8 cellular contexts compared by ENCODE assay signal in the genomic region with DNA sequence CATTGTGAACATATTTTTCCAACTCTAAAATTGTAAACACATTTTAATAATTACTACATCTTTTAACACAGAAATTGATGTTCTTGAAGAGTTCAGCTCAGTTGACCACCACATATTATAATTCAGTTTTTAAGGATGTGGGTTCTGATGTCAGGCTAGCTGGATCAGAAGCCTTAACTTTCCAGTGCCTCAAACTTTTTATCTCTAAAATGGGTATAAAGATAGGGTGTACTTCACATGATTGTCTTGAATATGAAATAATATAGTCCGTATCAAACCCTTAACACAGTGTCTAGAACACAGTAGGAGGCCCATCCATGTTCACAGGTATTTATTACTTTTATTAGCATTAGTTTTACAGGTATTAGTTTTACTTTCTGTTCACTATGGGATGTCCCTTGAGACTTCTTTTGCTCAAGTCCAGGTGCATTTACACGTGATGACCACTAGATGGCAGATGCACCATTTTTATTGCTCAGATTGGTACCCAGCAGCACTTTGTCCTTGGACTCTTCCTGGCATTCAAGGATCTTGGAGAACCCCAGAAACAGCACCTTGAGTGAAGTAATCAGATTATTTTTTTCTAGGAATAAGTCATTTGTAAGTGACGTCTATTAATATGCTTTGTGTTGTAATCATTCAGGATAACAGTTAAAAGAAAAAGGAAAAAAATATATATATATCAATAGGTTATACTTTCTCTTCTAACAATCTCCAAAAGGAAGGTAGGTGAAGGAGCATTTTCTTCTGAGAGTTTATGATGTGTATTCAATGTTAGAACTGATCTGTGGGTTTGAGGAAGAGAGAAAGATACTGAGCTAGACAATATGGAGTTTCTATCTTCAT.
DNase-seq lines count a peak whose midpoint lies in the region; ATAC-seq and TF ChIP-seq lines count a peak whose summit lies in the region.

No MANE protein-coding gene starts in this region.

- H3K9me2 ChIP-seq in GM23338 (ENCODE audit: insufficient read depth), result no peaks in the 10 kb centered on the region

- TF ChIP-seq CTCF in GM23338 (conservative IDR thresholded peaks at IDR 0.05; ENCODE audit: low read depth in 2 of 2), result peak; percentile 89 to 92

- intact Hi-C loops in activated CD4-positive, alpha-beta memory T cell treated with anti-CD3 and anti-CD28 coated beads for 36 hours (cut with micrococcal nuclease), result loop anchor here (2.0 kb wide), 2 partner anchors 1574 to 1634 kb away; no protein-coding TSS in a partner anchor

- DNase-seq in stimulated activated CD4-positive, alpha-beta T cell treated with anti-CD3 and anti-CD28 coated beads, Interleukin-4, amount 100 ng/mL, for 24 hours, result peak; percentile 6
- no peak for DNase-seq in stimulated activated CD4-positive, alpha-beta T cell treated with anti-CD3 and anti-CD28 coated beads, Interleukin-1b, Interleukin-23, amount 100 ng/mL, for 48 hours
- DNase-seq in GM23338 (ENCODE audit: low spot score) (peak; percentile 72), RKO (ENCODE audit: low spot score) (peak; percentile 72), epidermal melanocyte (ENCODE audit: insufficient read length, low spot score) (peak; percentile 64), mucosa of gallbladder (ENCODE audit: low spot score) (peak; percentile 34)
- peak; percentile 32 for DNase-seq in Jurkat, Clone E6-1 (ENCODE audit: low read depth, low spot score)
- no peak for DNase-seq in activated CD4-positive, alpha-beta memory T cell treated with anti-CD3 and anti-CD28 coated beads for 36 hours

- no peaks in the 10 kb centered on the region for H3K27me3 ChIP-seq in GM23338 (ENCODE audit: insufficient read depth)

- no peaks in the 10 kb centered on the region for H3K27me3 Mint-ChIP-seq in GM23338 (ENCODE audit: insufficient read depth, low read depth, poor library complexity)
- peaks cover 3% of the 10 kb centered on the region for H3K27me3 Mint-ChIP-seq in activated CD4-positive, alpha-beta memory T cell treated with anti-CD3 and anti-CD28 coated beads for 36 hours

- H3K9me3 Mint-ChIP-seq in GM23338, result no peaks in the 10 kb centered on the region; the same call in 2 of the 3 replicates
- no peaks in the 10 kb centered on the region for H3K9me3 Mint-ChIP-seq in activated CD4-positive, alpha-beta memory T cell treated with anti-CD3 and anti-CD28 coated beads for 36 hours

- H3K27ac ChIP-seq in GM23338 (ENCODE audit: low read depth), result no peak overlapping the region

- POLR2A ChIA-PET in activated CD4-positive, alpha-beta memory T cell treated with anti-CD3 and anti-CD28 coated beads for 36 hours (lab: Charles Lee), result no interaction called here

- peak; percentile 65 for ATAC-seq in GM23338

- no peaks in the 10 kb centered on the region for H3F3A ChIP-seq in GM23338 (replicated peaks; ENCODE audit: low read depth)

- H3K4me1 Mint-ChIP-seq in GM23338, result no peaks in the 10 kb centered on the region
- no peaks in the 10 kb centered on the region for H3K4me1 Mint-ChIP-seq in activated CD4-positive, alpha-beta memory T cell treated with anti-CD3 and anti-CD28 coated beads for 36 hours (ENCODE audit: low read depth)

- no peak overlapping the region for H3K4me2 ChIP-seq in GM23338

- no peaks in the 10 kb centered on the region for H3K79me2 ChIP-seq in GM23338 (replicated peaks; ENCODE audit: insufficient read depth)

- H3K36me3 Mint-ChIP-seq in GM23338 (ENCODE audit: low read depth), result no peaks in the 10 kb centered on the region
- H3K36me3 Mint-ChIP-seq in activated CD4-positive, alpha-beta memory T cell treated with anti-CD3 and anti-CD28 coated beads for 36 hours, result no peaks in the 10 kb centered on the region

- no peaks in the 10 kb centered on the region for H3K4me1 ChIP-seq in GM23338 (ENCODE audit: insufficient read depth)

- no peak overlapping the region for H2AFZ ChIP-seq in GM23338

- H3K4me3 ChIP-seq in GM23338, result no peak overlapping the region
- no peak overlapping the region for H3K4me3 ChIP-seq in Jurkat, Clone E6-1 (ENCODE audit: low read length)

- no peaks in the 10 kb centered on the region for H3K36me3 ChIP-seq in GM23338 (ENCODE audit: insufficient read depth)

- no peak overlapping the region for H3K27ac Mint-ChIP-seq in GM23338
- H3K27ac Mint-ChIP-seq in activated CD4-positive, alpha-beta memory T cell treated with anti-CD3 and anti-CD28 coated beads for 36 hours, result no peak overlapping the region

- H3K4me3 Mint-ChIP-seq in GM23338, result no peak overlapping the region
- H3K4me3 Mint-ChIP-seq in activated CD4-positive, alpha-beta memory T cell treated with anti-CD3 and anti-CD28 coated beads for 36 hours, result no peak overlapping the region

- CTCF ChIA-PET in activated CD4-positive, alpha-beta memory T cell treated with anti-CD3 and anti-CD28 coated beads for 36 hours (lab: Charles Lee), result interaction anchor here (0.8 to 1.8 kb wide), 9 partner anchors 9 to 1633 kb away, joined by 3 to 8 read pairs (median 4); no protein-coding TSS in a partner anchor

- no peaks in the 10 kb centered on the region for H4K20me1 ChIP-seq in GM23338 (replicated peaks; ENCODE audit: insufficient read depth)

TF ChIP-seq in GM23338, 12 proteins besides CTCF, POLR2A, EP300 and RAD21 (continues in another document):
- TF ChIP-seq EZH2 (IDR thresholded peaks at IDR 0.05; ENCODE audit: low read depth, unreplicated experiment) (no peak), POLR2AphosphoS5 (IDR thresholded peaks at IDR 0.05; ENCODE audit: low read depth) (no peak), ZNF114 (CRISPR knock-in tag; IDR thresholded peaks at IDR 0.05) (no peak), STAT1 (IDR thresholded peaks at IDR 0.05; ENCODE audit: unreplicated experiment) (no peak), JUNB (IDR thresholded peaks at IDR 0.05; ENCODE audit: unreplicated experiment) (no peak), ZNF331 (CRISPR knock-in tag; IDR thresholded peaks at IDR 0.05; ENCODE audit: low read depth) (no peak)
- TF ChIP-seq, protein P1, sequence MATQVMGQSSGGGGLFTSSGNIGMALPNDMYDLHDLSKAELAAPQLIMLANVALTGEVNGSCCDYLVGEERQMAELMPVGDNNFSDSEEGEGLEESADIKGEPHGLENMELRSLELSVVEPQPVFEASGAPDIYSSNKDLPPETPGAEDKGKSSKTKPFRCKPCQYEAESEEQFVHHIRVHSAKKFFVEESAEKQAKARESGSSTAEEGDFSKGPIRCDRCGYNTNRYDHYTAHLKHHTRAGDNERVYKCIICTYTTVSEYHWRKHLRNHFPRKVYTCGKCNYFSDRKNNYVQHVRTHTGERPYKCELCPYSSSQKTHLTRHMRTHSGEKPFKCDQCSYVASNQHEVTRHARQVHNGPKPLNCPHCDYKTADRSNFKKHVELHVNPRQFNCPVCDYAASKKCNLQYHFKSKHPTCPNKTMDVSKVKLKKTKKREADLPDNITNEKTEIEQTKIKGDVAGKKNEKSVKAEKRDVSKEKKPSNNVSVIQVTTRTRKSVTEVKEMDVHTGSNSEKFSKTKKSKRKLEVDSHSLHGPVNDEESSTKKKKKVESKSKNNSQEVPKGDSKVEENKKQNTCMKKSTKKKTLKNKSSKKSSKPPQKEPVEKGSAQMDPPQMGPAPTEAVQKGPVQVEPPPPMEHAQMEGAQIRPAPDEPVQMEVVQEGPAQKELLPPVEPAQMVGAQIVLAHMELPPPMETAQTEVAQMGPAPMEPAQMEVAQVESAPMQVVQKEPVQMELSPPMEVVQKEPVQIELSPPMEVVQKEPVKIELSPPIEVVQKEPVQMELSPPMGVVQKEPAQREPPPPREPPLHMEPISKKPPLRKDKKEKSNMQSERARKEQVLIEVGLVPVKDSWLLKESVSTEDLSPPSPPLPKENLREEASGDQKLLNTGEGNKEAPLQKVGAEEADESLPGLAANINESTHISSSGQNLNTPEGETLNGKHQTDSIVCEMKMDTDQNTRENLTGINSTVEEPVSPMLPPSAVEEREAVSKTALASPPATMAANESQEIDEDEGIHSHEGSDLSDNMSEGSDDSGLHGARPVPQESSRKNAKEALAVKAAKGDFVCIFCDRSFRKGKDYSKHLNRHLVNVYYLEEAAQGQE (IDR thresholded peaks at IDR 0.05; ENCODE audit: unreplicated experiment), result no peak

Comparison
In these comparisons a context has a peak if more than half of its experiments do, and no peak if none do; other contexts are left out.
1. DNase-seq: peak in stimulated activated CD4-positive, alpha-beta T cell treated with anti-CD3 and anti-CD28 coated beads, Interleukin-4, amount 100 ng/mL, for 24 hours (single experiment), GM23338 (single experiment), Jurkat, Clone E6-1 (single experiment), RKO (single experiment), epidermal melanocyte (single experiment) and mucosa of gallbladder (single experiment); none in stimulated activated CD4-positive, alpha-beta T cell treated with anti-CD3 and anti-CD28 coated beads, Interleukin-1b, Interleukin-23, amount 100 ng/mL, for 48 hours (single experiment) and activated CD4-positive, alpha-beta memory T cell treated with anti-CD3 and anti-CD28 coated beads for 36 hours (single experiment).